Comparison of ENCODE assay signal across 11 cellular contexts in genomic region chr20:1322511-1323245, GRCh38. TPM values are rescaled to one million over a fixed set of nuclear protein-coding genes. Genes with fewer than 3 reads are reported as not detected.
DNase-seq lines count a peak whose midpoint lies in the region; ATAC-seq and TF ChIP-seq lines count a peak whose summit lies in the region.
"Had no signal": no experiment of that assay in that cellular context is flagged by ENCODE, and none has a peak within 500 bp of the region (broad histone marks: within the 10 kb centered on the region; RNA-seq: fewer than 3 reads in every experiment).

No MANE protein-coding gene starts in this region.

- peak overlapping the region in 6 of 11 experiments; percentile 1 to 32 (median 29); a peak in 5 of 22 replicates for H3K9ac ChIP-seq in BLaER1 treated with 17β-estradiol and CSF1 and Interleukin-3, amounts not matched to agents 10 nM and 100 nM

- DNase-seq in RWPE2 (ENCODE audit: low spot score) (peak; percentile 78), fibroblast of mammary gland (ENCODE audit: low read depth) (peak; percentile 99), osteoblast (ENCODE audit: insufficient read length, low spot score, missing footprints) (peak; percentile 96), cerebellum (ENCODE audit: low spot score) (no peak), GF-D8 (lab: John Stamatoyannopoulos, UW) (no peak)
- DNase-seq: activated CD4-positive, alpha-beta T cell treated with anti-CD3 and anti-CD28 coated beads for 36 hours; hippocampal formation; NCI-H2081 had no signal

- H3K4me1 ChIP-seq in BLaER1 treated with 17β-estradiol and CSF1 and Interleukin-3, amounts not matched to agents 10 nM and 100 nM: peaks cover 33 to 51% (median 47%) of the 10 kb centered on the region in 10 experiments
- H3K4me1 ChIP-seq in RWPE2 (ENCODE audit: insufficient read depth, poor library complexity, severe bottlenecking) (peaks cover 30% of the 10 kb centered on the region), osteoblast (ENCODE audit: insufficient read depth, low read length) (peaks cover 54% of the 10 kb centered on the region)

- ATAC-seq in RWPE2 (ENCODE audit: low read depth) (peak; percentile 70), GM18861 (IDR thresholded peaks at IDR 0.05; ENCODE audit: unreplicated experiment) (no peak), GM21526 (IDR thresholded peaks at IDR 0.05; ENCODE audit: low FRiP score, unreplicated experiment) (no peak)
- ATAC-seq: activated CD4-positive, alpha-beta T cell treated with anti-CD3 and anti-CD28 coated beads for 36 hours had no signal

- peaks cover 13% of the 10 kb centered on the region for H3K79me2 ChIP-seq in osteoblast (ENCODE audit: insufficient read depth, low read length)

- peak overlapping the region in 9 of 11 experiments; percentile 54 to 98 (median 96); a peak in 18 of 22 replicates for H3K4me2 ChIP-seq in BLaER1 treated with 17β-estradiol and CSF1 and Interleukin-3, amounts not matched to agents 10 nM and 100 nM
- peak overlapping the region; percentile 65 for H3K4me2 ChIP-seq in osteoblast (ENCODE audit: insufficient read depth, low read length)

- peaks cover 0 to 13% (median 8%) of the 10 kb centered on the region in 11 experiments; a peak in 10 of 22 replicates for H4K20me1 ChIP-seq in BLaER1 treated with 17β-estradiol and CSF1 and Interleukin-3, amounts not matched to agents 10 nM and 100 nM
- H4K20me1 ChIP-seq in osteoblast (ENCODE audit: insufficient read depth, low read length): peaks cover 8% of the 10 kb centered on the region

- H3K9me3 ChIP-seq in BLaER1 treated with 17β-estradiol and CSF1 and Interleukin-3, amounts not matched to agents 10 nM and 100 nM (replicated peaks in 1 of 11): peaks cover 0 to 7% (median 0%) of the 10 kb centered on the region in 11 experiments; a peak in 1 of 22 replicates
- H3K9me3 ChIP-seq in RWPE2 (ENCODE audit: severe bottlenecking) (no peaks in the 10 kb centered on the region), osteoblast (ENCODE audit: low read depth, low read length) (no peaks in the 10 kb centered on the region)

- H2AFZ ChIP-seq in osteoblast (ENCODE audit: low read length): peak overlapping the region; percentile 85

- H3K27ac ChIP-seq in BLaER1 treated with 17β-estradiol and CSF1 and Interleukin-3, amounts not matched to agents 10 nM and 100 nM: peak overlapping the region in 8 of 11 experiments; percentile 9 to 100 (median 48); a peak in 12 of 22 replicates
- peak overlapping the region; percentile 81 for H3K27ac ChIP-seq in RWPE2 (ENCODE audit: poor library complexity, severe bottlenecking)
- H3K27ac ChIP-seq in osteoblast (ENCODE audit: low read depth, low read length): peak overlapping the region; percentile 100

- no peaks in the 10 kb centered on the region for H3K27me3 ChIP-seq in BLaER1 treated with 17β-estradiol and CSF1 and Interleukin-3, amounts not matched to agents 10 nM and 100 nM
- H3K27me3 ChIP-seq in RWPE2 (ENCODE audit: insufficient read depth, poor library complexity, severe bottlenecking): no peaks in the 10 kb centered on the region
- H3K27me3 ChIP-seq in osteoblast (ENCODE audit: insufficient read depth, low read length): no peaks in the 10 kb centered on the region

- H3K4me3 ChIP-seq in BLaER1 treated with 17β-estradiol and CSF1 and Interleukin-3, amounts not matched to agents 10 nM and 100 nM: no peak overlapping the region
- no peak overlapping the region for H3K4me3 ChIP-seq in RWPE2 (ENCODE audit: severe bottlenecking)
- H3K4me3 ChIP-seq in fibroblast of mammary gland (ENCODE audit: control insufficient read depth, low read depth, low read length): no peak overlapping the region
- H3K4me3 ChIP-seq in osteoblast (ENCODE audit: insufficient read depth, low read length): peak overlapping the region; percentile 39

- TF ChIP-seq CTCF in RWPE2 (IDR thresholded peaks at IDR 0.05; ENCODE audit: poor library complexity, severe bottlenecking): no peak
- no peak for TF ChIP-seq CTCF in fibroblast of mammary gland (conservative IDR thresholded peaks at IDR 0.05; ENCODE audit: control insufficient read depth, insufficient read depth, low read depth, low read length)
- no peak for TF ChIP-seq CTCF in osteoblast (IDR thresholded peaks at IDR 0.05; ENCODE audit: extremely low read depth, low read depth, low read length)

- H3K36me3 ChIP-seq in BLaER1 treated with 17β-estradiol and CSF1 and Interleukin-3, amounts not matched to agents 10 nM and 100 nM: peaks cover 0 to 5% (median 0%) of the 10 kb centered on the region in 11 experiments; a peak in 1 of 22 replicates
- H3K36me3 ChIP-seq in RWPE2 (ENCODE audit: low read depth) (no peaks in the 10 kb centered on the region), osteoblast (ENCODE audit: insufficient read depth, low read length) (no peaks in the 10 kb centered on the region)

RNA-seq across cellular contexts. Expression of gene SDCBP2, which starts 6.3 kb away (rescaled TPM):
- total RNA-seq in osteoblast (2.2 and 3.2 TPM in 2 replicates), cerebellum (2.2 TPM)

RNA-seq across cellular contexts. Expression of gene SNPH, which starts 56.6 kb away (rescaled TPM):
- 9.4 and 10.0 TPM in 2 replicates for total RNA-seq in osteoblast
- 12.8 TPM for total RNA-seq in cerebellum

Comparison
In these comparisons a context has a peak if more than half of its experiments do, and no peak if none do; other contexts are left out.
1. H3K27ac ChIP-seq: peak in every context shown above with its lines; median percentile 100 in osteoblast; 81 in RWPE2; 48 in BLaER1 treated with 17β-estradiol and CSF1 and Interleukin-3, amounts not matched to agents 10 nM and 100 nM.
2. DNase-seq: peak in RWPE2 (single experiment), fibroblast of mammary gland (single experiment) and osteoblast (single experiment); none in cerebellum (single experiment) and GF-D8 (single experiment).